8 cellular contexts compared by ENCODE assay signal in the genomic region with DNA sequence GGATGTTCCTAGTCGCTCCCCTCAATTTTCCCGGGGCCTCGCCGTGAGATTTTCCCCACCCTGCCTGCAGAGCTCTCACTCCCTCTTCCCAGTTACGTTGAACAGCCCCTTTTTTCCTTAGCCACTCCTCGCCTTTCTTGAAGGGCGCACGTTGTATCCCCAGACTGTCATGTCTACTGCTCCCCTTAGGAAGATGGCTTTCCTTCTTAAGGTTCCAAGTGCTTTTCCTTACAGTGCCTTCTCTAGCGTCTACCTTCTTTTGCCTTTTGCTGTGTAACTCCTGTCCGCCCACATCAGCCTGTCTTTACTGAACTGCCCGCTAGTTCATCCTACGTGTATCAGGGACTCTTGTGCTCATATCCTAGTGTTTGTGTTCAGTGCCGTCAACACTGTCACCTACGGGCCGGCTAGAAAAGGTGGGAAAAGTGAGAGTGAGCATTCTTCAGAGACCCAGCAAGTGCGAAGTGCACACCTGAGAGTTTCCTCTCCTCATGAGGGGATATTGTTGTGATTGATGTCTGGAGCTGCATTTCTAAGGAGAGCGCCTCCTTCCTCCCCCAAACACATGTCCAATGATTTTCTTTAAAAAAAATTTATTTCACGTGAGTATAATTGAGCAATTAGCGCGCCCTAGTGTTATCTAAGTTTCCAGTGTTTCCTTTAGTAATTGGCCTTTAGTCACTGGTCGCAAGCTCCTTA. TPM values are rescaled to one million over a fixed set of nuclear protein-coding genes. Genes with fewer than 3 reads are reported as not detected.
DNase-seq lines count a peak whose midpoint lies in the region; ATAC-seq and TF ChIP-seq lines count a peak whose summit lies in the region.

No MANE protein-coding gene starts in this region.

- ATAC-seq in GM19463 (IDR thresholded peaks at IDR 0.05; ENCODE audit: unreplicated experiment): no peak

- peaks cover 4 to 7% of the 10 kb centered on the region in 2 donors for H3K4me1 ChIP-seq in breast epithelium

- no peaks in the 10 kb centered on the region for H3K27me3 ChIP-seq in breast epithelium

- H3K4me3 ChIP-seq in breast epithelium: peak overlapping the region; percentile 82 to 92 (median 88)

- H3K27ac ChIP-seq in breast epithelium: peak overlapping the region; percentile 96 to 98

- H3K9me3 ChIP-seq in breast epithelium: no peaks in the 10 kb centered on the region

- peak in 1 of 3 donors; percentile 39 for TF ChIP-seq CTCF in breast epithelium (IDR thresholded peaks at IDR 0.05)

- TF ChIP-seq POLR2A in breast epithelium (IDR thresholded peaks at IDR 0.05): no peak

- no peaks in the 10 kb centered on the region for H3K36me3 ChIP-seq in breast epithelium

- DNase-seq in DMS153 (lab: John Stamatoyannopoulos, UW): peak; percentile 0
- DNase-seq in DMS153 treated with DMSO at 0.1 percent for 48 hours (lab: John Stamatoyannopoulos, UW; ENCODE audit: unreplicated experiment): no peak
- peak; percentile 12 for DNase-seq in KG1 (lab: John Stamatoyannopoulos, UW)
- DNase-seq in SKM-1 (lab: John Stamatoyannopoulos, UW; ENCODE audit: unreplicated experiment): peak; percentile 27
- DNase-seq in breast epithelium (ENCODE audit: low spot score in 2 of 2): peak in 1 of 2 donors; percentile 28
- peak; percentile 42 for DNase-seq in inferior parietal cortex (ENCODE audit: extremely low spot score)
- peak; percentile 32 for DNase-seq in stimulated activated CD4-positive, alpha-beta T cell treated with anti-CD3 and anti-CD28 coated beads, Interleukin-1b, Interleukin-23, amount 100 ng/mL, for 48 hours

- intact Hi-C loops in breast epithelium (cut with DNase I; ENCODE audit: low total_unique reads): no loop called here

RNA-seq across cellular contexts. Expression of a gene that starts 0.8 kb away (rescaled TPM):
- total RNA-seq in breast epithelium: 10 to 100 TPM; 41.4 to 57.4 (median 53.4) TPM

RNA-seq across cellular contexts. Expression of a gene that starts 19.5 kb away (rescaled TPM):
- total RNA-seq in breast epithelium: 10 to 100 TPM; 37.8 to 62.6 (median 51.1) TPM
